ENCODE assay signal across 17 cellular contexts in the genomic region with DNA sequence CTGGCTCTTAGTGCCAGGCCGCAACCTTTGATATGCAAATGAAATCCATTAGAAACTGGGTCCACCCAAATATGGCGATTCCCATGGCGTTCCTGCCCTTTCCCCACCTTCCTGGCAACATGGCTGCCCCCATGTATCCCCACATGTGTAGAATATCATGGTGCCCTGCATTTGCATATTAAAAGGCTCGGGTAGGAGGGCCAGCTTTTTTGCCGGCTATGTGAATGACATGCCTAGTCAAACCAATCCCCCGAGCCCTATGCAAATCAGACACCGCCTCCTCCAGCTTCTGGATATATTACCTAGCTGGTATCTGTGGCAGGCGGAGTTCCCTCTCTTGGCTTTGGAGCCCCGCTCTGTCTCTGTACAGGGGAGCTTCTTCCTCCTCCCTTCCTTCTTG. TPM values are rescaled to one million over a fixed set of nuclear protein-coding genes. Genes with fewer than 3 reads are reported as not detected.
DNase-seq lines count a peak whose midpoint lies in the region; FAIRE-seq and TF ChIP-seq lines count a peak whose summit lies in the region.
"Had no signal": no experiment of that assay in that cellular context is flagged by ENCODE, and none has a peak within 500 bp of the region (broad histone marks: within the 10 kb centered on the region; RNA-seq: fewer than 3 reads in every experiment).

No MANE protein-coding gene starts in this region.

- TF ChIP-seq POLR2A in NB4 (IDR thresholded peaks at IDR 0.05; ENCODE audit: extremely low read depth, insufficient read length) (no peak), erythroblast (IDR thresholded peaks at IDR 0.05; ENCODE audit: low read length) (no peak)

- H3K4me3 ChIP-seq in NB4 (ENCODE audit: low read depth, low read length) (no peak overlapping the region), bronchial epithelial cell (ENCODE audit: low read depth, low read length) (no peak overlapping the region)
- H3K4me3 ChIP-seq: body of pancreas, esophagus squamous epithelium, heart left ventricle, left lung had no signal

- H3K27me3 ChIP-seq in bronchial epithelial cell (ENCODE audit: control insufficient read depth, insufficient read depth, low read length), result no peaks in the 10 kb centered on the region
- H3K27me3 ChIP-seq: body of pancreas, esophagus squamous epithelium, heart left ventricle, left lung had no signal

- peak; percentile 28 for DNase-seq in ELR (ENCODE audit: low read depth)
- DNase-seq in NB4 (ENCODE audit: low read depth), result peak; percentile 51
- DNase-seq in bronchial epithelial cell (ENCODE audit: low read depth), result peak; percentile 27
- peak; percentile 23 for DNase-seq in left kidney (ENCODE audit: low read depth, low spot score)
- DNase-seq in NCI-H1417 treated with DMSO at 0.1 percent for 48 hours (lab: John Stamatoyannopoulos, UW), result no peak
- DNase-seq in KG1 (lab: John Stamatoyannopoulos, UW), result no peak
- no peak for DNase-seq in erythroblast (lab: John Stamatoyannopoulos, UW)
- no peak for DNase-seq in NCI-H345 treated with DMSO at 0.1 percent for 48 hours (lab: John Stamatoyannopoulos, UW; ENCODE audit: unreplicated experiment)
- DNase-seq: activated CD4-positive, alpha-beta T cell treated with anti-CD3 and anti-CD28 coated beads, Interleukin-2, amount 10 ng/mL, durations not matched to agents 7 days and 5 days; activated T-cell treated with anti-CD3 and anti-CD28 coated beads, Interleukin-2, amount 50 U/mL, for 1 hour; body of pancreas; esophagus squamous epithelium; heart left ventricle; left lung; NCI-H1105; stimulated activated CD4-positive, alpha-beta T cell treated with anti-CD3 and anti-CD28 coated beads, Interleukin-2, amount 100 ng/mL, for 48 hours had no signal

- H3K36me3 ChIP-seq in bronchial epithelial cell (ENCODE audit: control insufficient read depth, insufficient read depth, low read length), result peaks cover 23% of the 10 kb centered on the region

- no peak for TF ChIP-seq CTCF in NB4 (IDR thresholded peaks at IDR 0.05; ENCODE audit: low read depth, low read length)
- TF ChIP-seq CTCF in bronchial epithelial cell (IDR thresholded peaks at IDR 0.05; ENCODE audit: insufficient read depth, low read length, severe bottlenecking), result no peak

- no peak for FAIRE-seq in bronchial epithelial cell (lab: Jason Lieb, UNC)
- FAIRE-seq: TTC549 had no signal

RNA-seq across cellular contexts. Expression of gene MMS19, which starts 18.3 kb away (rescaled TPM):
- total RNA-seq in bronchial epithelial cell, result 23.2 and 38.2 TPM in 2 replicates

RNA-seq across cellular contexts. Expression of gene UBTD1, which starts 18.8 kb away (rescaled TPM):
- total RNA-seq in bronchial epithelial cell, result 11.1 and 12.4 TPM in 2 replicates

RNA-seq across cellular contexts. Expression of gene ZDHHC16, which starts 34.0 kb away (rescaled TPM):
- 31.9 and 37.6 TPM in 2 replicates for total RNA-seq in bronchial epithelial cell

RNA-seq across cellular contexts. Expression of gene EXOSC1, which starts 34.1 kb away (rescaled TPM):
- total RNA-seq in bronchial epithelial cell, result 30.9 and 34.2 TPM in 2 replicates

RNA-seq across cellular contexts. Expression of gene PGAM1, which starts 53.9 kb away (rescaled TPM):
- total RNA-seq in bronchial epithelial cell, result 404 and 490 TPM in 2 replicates

Comparison
In these comparisons a context has a peak if more than half of its experiments do, and no peak if none do; other contexts are left out.
1. DNase-seq: peak in ELR (single experiment), NB4 (single experiment), bronchial epithelial cell (single experiment) and left kidney (single experiment); none in NCI-H1417 treated with DMSO at 0.1 percent for 48 hours (single experiment), KG1 (single experiment), erythroblast (0 of 2) and NCI-H345 treated with DMSO at 0.1 percent for 48 hours (single experiment).